8 cellular contexts compared by ENCODE assay signal in genomic region chr22:40044102-40044869, GRCh38. TPM values are rescaled to one million over a fixed set of nuclear protein-coding genes. Genes with fewer than 3 reads are reported as not detected.
A peak's percentile ranks its signal among the peaks of the same experiment; 100 is the strongest.
DNase-seq lines count a peak whose midpoint lies in the region; ATAC-seq and TF ChIP-seq lines count a peak whose summit lies in the region.

No MANE protein-coding gene starts in this region.

- H3K9me3 ChIP-seq in lung (ENCODE audit: control insufficient read depth in 2 of 2, insufficient read depth in 1 of 2, low read length in 1 of 2), result no peaks in the 10 kb centered on the region

- no peaks in the 10 kb centered on the region for H3K27me3 ChIP-seq in lung (ENCODE audit: control insufficient read depth, insufficient read depth)

- peaks cover 3 to 5% of the 10 kb centered on the region in 2 donors for H3K4me1 ChIP-seq in lung (ENCODE audit: control insufficient read depth in 2 of 2, insufficient read depth in 2 of 2, low read length in 2 of 2)

- TF ChIP-seq CTCF in lung (IDR thresholded peaks at IDR 0.05; ENCODE audit: control extremely low read depth, extremely low read depth), result no peak

- DNase-seq in COLO829 (ENCODE audit: low spot score), result peak; percentile 99
- DNase-seq in HT-29 (ENCODE audit: low spot score), result peak; percentile 95
- DNase-seq in NK-92 treated with Interleukin-12 subunit alpha and Interleukin-12 subunit beta, amount 100 ng/mL, for 24 hours (lab: John Stamatoyannopoulos, UW), result peak; percentile 94
- peak; percentile 97 to 98 for DNase-seq in activated CD8-positive, alpha-beta memory T cell treated with anti-CD3 and anti-CD28 coated beads for 4 hours (ENCODE audit: low read depth in 2 of 2)
- DNase-seq in effector CD8-positive, alpha-beta T cell (lab: John Stamatoyannopoulos, UW), result peak; percentile 97
- DNase-seq in lung (ENCODE audit: low spot score), result peak; percentile 98
- DNase-seq in stimulated activated CD4-positive, alpha-beta T cell treated with anti-CD3 and anti-CD28 coated beads, TNF-alpha, amount 100 ng/mL, for 24 hours (ENCODE audit: low read depth in 3 of 3), result peak; percentile 94 to 99 (median 99)

- 0% methylated on average over 33 to 34 of the region's 34 CpGs for WGBS in lung, 2 donors

- peak overlapping the region; percentile 96 to 98 for H3K27ac ChIP-seq in lung (ENCODE audit: low read depth in 1 of 2, low read length in 1 of 2)

- no peaks in the 10 kb centered on the region for H3K36me3 ChIP-seq in lung (ENCODE audit: control insufficient read depth in 2 of 2, insufficient read depth in 2 of 2, low read length in 2 of 2)

- peak overlapping the region; percentile 75 for H3K4me3 ChIP-seq in lung

- ATAC-seq in GM21360 (IDR thresholded peaks at IDR 0.05; ENCODE audit: unreplicated experiment) (peak; percentile 69), lung (ENCODE audit: insufficient read depth, low FRiP score) (peak; percentile 91)

RNA-seq across cellular contexts. Expression of gene FAM83F, which starts 49.5 kb away (rescaled TPM):
- 3.0 and 6.0 TPM in 2 replicates for total RNA-seq in HT-29 (2014; rRNA removed; shearing (Covaris generic))
- 1 to 10 TPM; 1.0 to 3.0 TPM for total RNA-seq in lung
- under 1 TPM; 0.53 to 0.85 TPM for polyA plus RNA-seq in lung

Comparison
In these comparisons a context has a peak if more than half of its experiments do, and no peak if none do; other contexts are left out.
1. Peak in every context shown above with its lines: DNase-seq, ATAC-seq, H3K4me3 ChIP-seq and H3K27ac ChIP-seq.